34 cellular contexts compared by ENCODE assay signal in the genomic region with DNA sequence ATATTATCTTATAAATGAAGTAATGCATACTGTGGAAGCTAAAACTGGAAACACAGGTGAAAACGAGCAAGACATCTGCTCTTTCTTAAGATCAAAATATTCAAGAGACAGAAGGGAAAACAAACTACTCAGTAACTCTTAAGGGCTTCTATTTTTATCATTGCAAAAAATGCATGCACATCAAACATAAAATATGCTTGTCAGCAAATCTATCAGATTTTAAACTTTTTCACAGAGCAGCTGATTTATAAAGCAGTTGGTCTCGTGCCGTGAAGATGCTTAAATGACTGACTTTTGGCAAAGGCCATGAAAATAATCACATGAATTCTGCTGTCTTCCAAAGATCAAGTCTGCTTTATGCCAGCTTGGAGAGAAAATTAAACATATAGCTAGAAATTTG.
"Had no signal": no experiment of that assay in that cellular context is flagged by ENCODE, and none has a peak within 500 bp of the region (broad histone marks: within the 10 kb centered on the region; RNA-seq: fewer than 3 reads in every experiment).

No MANE protein-coding gene starts in this region.

- H3K27me3 ChIP-seq: MG63 had no signal

- DNase-seq: Kasumi-1, MG63, MM.1S, MV-4-11, NCI-H1048, NCI-H1092, NCI-H1092 treated with DMSO at 0.1 percent for 48 hours, NCI-H1105, NCI-H1105 treated with DMSO at 0.1 percent for 48 hours, NCI-H1417, NCI-H1417 treated with DMSO at 0.1 percent for 48 hours, NCI-H1436, NCI-H1436 treated with DMSO at 0.1 percent for 48 hours, NCI-H146, NCI-H1694, NCI-H1694 treated with DMSO at 0.1 percent for 48 hours, NCI-H187, NCI-H187 treated with DMSO at 0.1 percent for 48 hours, NCI-H1930, NCI-H2029, NCI-H2029 treated with DMSO at 0.1 percent for 48 hours, NCI-H2081, NCI-H2081 treated with DMSO at 0.1 percent for 48 hours, NCI-H2107, NCI-H2171, NCI-H2171 treated with DMSO at 0.1 percent for 48 hours, NCI-H2227 treated with DMSO at 0.1 percent for 48 hours, NCI-H226, NCI-H345, NCI-H446 treated with DMSO at 0.1 percent for 48 hours, NCI-H510A, NCI-H510A treated with DMSO at 0.1 percent for 48 hours, NCI-H524, NCI-H524 treated with DMSO at 0.1 percent for 48 hours had no signal

- H3K9me3 ChIP-seq: MG63 had no signal

- H3K36me3 ChIP-seq: MG63 had no signal

- H3K4me3 ChIP-seq: MG63 had no signal
